In the genomic region with DNA sequence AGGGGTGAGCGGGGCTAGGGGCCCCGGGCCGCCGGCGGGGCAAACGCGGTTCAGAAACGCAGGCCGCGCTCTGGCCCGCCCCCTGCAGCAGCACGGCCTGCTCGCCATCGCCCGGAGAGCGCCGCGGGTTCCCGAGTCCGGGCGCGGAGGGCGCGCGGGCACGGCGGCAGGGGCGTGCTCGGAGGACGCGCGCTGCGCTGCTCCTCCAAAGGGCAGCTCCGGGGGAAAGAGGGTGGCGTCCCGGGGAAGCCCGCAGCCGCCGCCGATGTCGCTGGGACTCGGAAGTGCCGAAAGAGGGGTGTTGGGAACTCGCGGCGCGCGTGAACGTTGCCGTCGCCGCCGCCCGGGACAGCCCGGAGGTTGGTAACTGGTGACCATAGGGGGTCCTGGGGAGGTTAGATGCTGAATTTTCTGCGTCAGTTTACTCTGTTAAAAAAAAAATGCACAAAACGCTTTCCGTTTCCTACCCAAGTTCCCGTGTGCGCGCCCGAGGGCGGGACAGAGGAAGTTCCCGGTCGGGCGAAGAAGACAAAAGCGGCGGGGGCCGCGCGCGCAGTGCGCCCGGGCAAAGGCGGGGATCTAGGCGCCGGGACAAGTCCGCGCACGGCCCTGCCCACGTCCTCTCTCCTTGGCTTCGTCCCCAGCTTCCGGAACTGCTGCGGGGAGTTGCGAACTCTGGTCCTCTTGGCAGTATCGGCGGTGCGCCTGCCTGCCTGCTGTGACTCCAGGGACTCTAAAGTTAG, we compare ENCODE assay signal across 8 cellular contexts. TPM values are rescaled to one million over a fixed set of nuclear protein-coding genes. Genes with fewer than 3 reads are reported as not detected.
DNase-seq lines count a peak whose midpoint lies in the region; ATAC-seq and TF ChIP-seq lines count a peak whose summit lies in the region.

Gene HHAT, plus strand, starts transcription at position 157 of the 743 bp plus-strand sequence. CDS start 20,074 bp downstream, outside the sequence.

- H3K36me3 Mint-ChIP-seq in natural killer cell treated with Interleukin-12 subunit alpha and Interleukin-12 subunit beta and Interleukin-15 and Interleukin-18, amount 100 ng/mL, for 72 hours, result peaks cover 8% of the 10 kb centered on the region

- peak within 1 kb of the TSS; percentile 89 for H3K4me3 Mint-ChIP-seq in natural killer cell treated with Interleukin-12 subunit alpha and Interleukin-12 subunit beta and Interleukin-15 and Interleukin-18, amount 100 ng/mL, for 72 hours

- H3K27ac Mint-ChIP-seq in natural killer cell treated with Interleukin-12 subunit alpha and Interleukin-12 subunit beta and Interleukin-15 and Interleukin-18, amount 100 ng/mL, for 72 hours, result peak within 1 kb of the TSS; percentile 83 to 87

- H3K4me3 ChIP-seq in fibroblast of the aortic adventitia (ENCODE audit: low read depth, low read length), result peak within 1 kb of the TSS; percentile 73

- peaks cover 9 to 13% of the 10 kb centered on the region in 2 donors for H3K27me3 Mint-ChIP-seq in natural killer cell treated with Interleukin-12 subunit alpha and Interleukin-12 subunit beta and Interleukin-15 and Interleukin-18, amount 100 ng/mL, for 72 hours

- H3K4me1 Mint-ChIP-seq in natural killer cell treated with Interleukin-12 subunit alpha and Interleukin-12 subunit beta and Interleukin-15 and Interleukin-18, amount 100 ng/mL, for 72 hours (ENCODE audit: low read depth in 2 of 2), result peaks cover 13 to 30% of the 10 kb centered on the region in 2 donors

- DNase-seq in DMS 273 treated with DMSO at 0.1 percent for 48 hours (lab: John Stamatoyannopoulos, UW) (peak; percentile 49), HT1080 (ENCODE audit: low read depth) (peak; percentile 82), OCI-M1 (lab: John Stamatoyannopoulos, UW) (peak; percentile 56), fibroblast of the aortic adventitia (ENCODE audit: low read depth) (peak; percentile 60), stromal cell of bone marrow (ENCODE audit: low read depth) (peak; percentile 66)
- DNase-seq in activated T-helper 9 cell treated with anti-CD3 and anti-CD28 coated beads, Interleukin-2, amount 50 U/mL, for 16 hours (ENCODE audit: low read depth), result peak; percentile 50
- DNase-seq in natural killer cell treated with Interleukin-12 subunit alpha and Interleukin-12 subunit beta and Interleukin-15 and Interleukin-18, amount 100 ng/mL, for 72 hours (ENCODE audit: low spot score), result peak; percentile 83

- peak; percentile 47 for ATAC-seq in GM21381 (IDR thresholded peaks at IDR 0.05; ENCODE audit: unreplicated experiment)
- ATAC-seq in natural killer cell treated with Interleukin-12 subunit alpha and Interleukin-12 subunit beta and Interleukin-15 and Interleukin-18, amount 100 ng/mL, for 72 hours, result peak; percentile 71 to 92

- no peaks in the 10 kb centered on the region for H3K9me3 Mint-ChIP-seq in natural killer cell treated with Interleukin-12 subunit alpha and Interleukin-12 subunit beta and Interleukin-15 and Interleukin-18, amount 100 ng/mL, for 72 hours

- TF ChIP-seq CTCF in fibroblast of the aortic adventitia (IDR thresholded peaks at IDR 0.05; ENCODE audit: insufficient read depth, low read length), result no peak

RNA-seq across cellular contexts. Expression of gene HHAT, which starts in this region (rescaled TPM):
- total RNA-seq in HT1080 (2014; rRNA removed; shearing (Covaris generic)), result 6.2 and 8.1 TPM in 2 replicates
- polyA plus RNA-seq in HT1080 (2015; cell fraction: cytosol; rRNA removed), result 6.2 and 6.9 TPM in 2 replicates
- polyA plus RNA-seq in HT1080 (2015; cell fraction: nucleus; rRNA removed), result 4.3 and 6.1 TPM in 2 replicates
- total RNA-seq in fibroblast of the aortic adventitia (ENCODE audit: low replicate concordance), result 4.7 and 8.5 TPM in 2 replicates
- total RNA-seq in natural killer cell treated with Interleukin-12 subunit alpha and Interleukin-12 subunit beta and Interleukin-15 and Interleukin-18, amount 100 ng/mL, for 72 hours, result 1 to 10 TPM in 1 of 2 donors, under 1 TPM in 1; 0.56 to 1.0 TPM

Comparison
In these comparisons a context has a peak if more than half of its experiments do, and no peak if none do; other contexts are left out.
1. Peak in every context shown above with its lines: DNase-seq, ATAC-seq and H3K4me3 ChIP-seq.